8 cellular contexts compared by ENCODE assay signal in genomic region chr3:10551821-10552630, GRCh38. TPM values are rescaled to one million over a fixed set of nuclear protein-coding genes. Genes with fewer than 3 reads are reported as not detected.
DNase-seq lines count a peak whose midpoint lies in the region; ATAC-seq and TF ChIP-seq lines count a peak whose summit lies in the region.

No MANE protein-coding gene starts in this region.

- ATAC-seq in GM21737 (IDR thresholded peaks at IDR 0.05; ENCODE audit: unreplicated experiment): peak; percentile 53
- no peak for ATAC-seq in GM23338

- H3K27ac ChIP-seq in SJSA1: 0 out of 2 replicates have a peak overlapping the region, but pooled peaks have one; percentile 8
- H3K27ac ChIP-seq in GM23338 (ENCODE audit: low read depth): no peak overlapping the region

- H3K9me3 ChIP-seq in SJSA1 (replicated peaks): no peaks in the 10 kb centered on the region

- H3K9me3 Mint-ChIP-seq in GM23338: no peaks in the 10 kb centered on the region

- no peaks in the 10 kb centered on the region for H3F3A ChIP-seq in GM23338 (replicated peaks; ENCODE audit: low read depth)

- no peaks in the 10 kb centered on the region for H3K27me3 ChIP-seq in SJSA1 (replicated peaks)
- no peaks in the 10 kb centered on the region for H3K27me3 ChIP-seq in GM23338 (ENCODE audit: insufficient read depth)

- no peaks in the 10 kb centered on the region for H3K36me3 Mint-ChIP-seq in GM23338 (ENCODE audit: low read depth)

- peak; percentile 47 to 61 for DNase-seq in SJSA1 (ENCODE audit: low read depth in 1 of 2, low spot score in 2 of 2)
- peak; percentile 72 for DNase-seq in activated gamma-delta T cell treated with Interleukin-2 at 50 U/mL for 16 hours
- DNase-seq in iris pigment epithelial cell (ENCODE audit: low read depth): peak; percentile 25
- peak; percentile 60 to 65 for DNase-seq in stimulated activated CD8-positive, alpha-beta memory T cell treated with anti-CD3 and anti-CD28 coated beads, Interleukin-2, amount 100 ng/mL, for 1 hour (ENCODE audit: low read depth in 2 of 2)
- no peak for DNase-seq in cerebellar nuclear complex (lab: John Stamatoyannopoulos, UW)
- no peak for DNase-seq in dermis blood vessel endothelial cell
- no peak for DNase-seq in GM23338 (ENCODE audit: low spot score)

- no peak overlapping the region for H3K4me3 Mint-ChIP-seq in GM23338

- H3K27me3 Mint-ChIP-seq in GM23338 (ENCODE audit: insufficient read depth, low read depth, poor library complexity): peaks cover 5% of the 10 kb centered on the region

- peaks cover 13% of the 10 kb centered on the region; the same call in 2 of the 3 replicates for H3K4me1 Mint-ChIP-seq in GM23338

- no peaks in the 10 kb centered on the region for H3K36me3 ChIP-seq in SJSA1
- no peaks in the 10 kb centered on the region for H3K36me3 ChIP-seq in GM23338 (ENCODE audit: insufficient read depth)

- no peak overlapping the region for H3K4me2 ChIP-seq in GM23338

- peaks cover 10% of the 10 kb centered on the region for H3K4me1 ChIP-seq in SJSA1 (replicated peaks)
- peaks cover 3% of the 10 kb centered on the region; the same call in 1 of the 2 replicates for H3K4me1 ChIP-seq in GM23338 (ENCODE audit: insufficient read depth)

- H3K27ac Mint-ChIP-seq in GM23338: no peak overlapping the region

- H3K9me2 ChIP-seq in GM23338 (ENCODE audit: insufficient read depth): no peaks in the 10 kb centered on the region

- H3K4me3 ChIP-seq in SJSA1 (no peak overlapping the region), GM23338 (no peak overlapping the region)

- no peaks in the 10 kb centered on the region for H4K20me1 ChIP-seq in GM23338 (replicated peaks; ENCODE audit: insufficient read depth)

- H2AFZ ChIP-seq in GM23338: no peak overlapping the region

- H3K79me2 ChIP-seq in GM23338 (replicated peaks; ENCODE audit: insufficient read depth): no peaks in the 10 kb centered on the region

- TF ChIP-seq CTCF in GM23338 (conservative IDR thresholded peaks at IDR 0.05; ENCODE audit: low read depth in 2 of 2): no peak

TF ChIP-seq in GM23338, 12 proteins besides CTCF, POLR2A, EP300 and RAD21:
- TF ChIP-seq EZH2phosphoT487 (IDR thresholded peaks at IDR 0.05; ENCODE audit: unreplicated experiment): no peak
- no peak for TF ChIP-seq CREB1 (CRISPR knock-in tag; IDR thresholded peaks at IDR 0.05; ENCODE audit: low read depth)
- no peak for TF ChIP-seq ZNF114 (CRISPR knock-in tag; IDR thresholded peaks at IDR 0.05)
- TF ChIP-seq, protein P1, sequence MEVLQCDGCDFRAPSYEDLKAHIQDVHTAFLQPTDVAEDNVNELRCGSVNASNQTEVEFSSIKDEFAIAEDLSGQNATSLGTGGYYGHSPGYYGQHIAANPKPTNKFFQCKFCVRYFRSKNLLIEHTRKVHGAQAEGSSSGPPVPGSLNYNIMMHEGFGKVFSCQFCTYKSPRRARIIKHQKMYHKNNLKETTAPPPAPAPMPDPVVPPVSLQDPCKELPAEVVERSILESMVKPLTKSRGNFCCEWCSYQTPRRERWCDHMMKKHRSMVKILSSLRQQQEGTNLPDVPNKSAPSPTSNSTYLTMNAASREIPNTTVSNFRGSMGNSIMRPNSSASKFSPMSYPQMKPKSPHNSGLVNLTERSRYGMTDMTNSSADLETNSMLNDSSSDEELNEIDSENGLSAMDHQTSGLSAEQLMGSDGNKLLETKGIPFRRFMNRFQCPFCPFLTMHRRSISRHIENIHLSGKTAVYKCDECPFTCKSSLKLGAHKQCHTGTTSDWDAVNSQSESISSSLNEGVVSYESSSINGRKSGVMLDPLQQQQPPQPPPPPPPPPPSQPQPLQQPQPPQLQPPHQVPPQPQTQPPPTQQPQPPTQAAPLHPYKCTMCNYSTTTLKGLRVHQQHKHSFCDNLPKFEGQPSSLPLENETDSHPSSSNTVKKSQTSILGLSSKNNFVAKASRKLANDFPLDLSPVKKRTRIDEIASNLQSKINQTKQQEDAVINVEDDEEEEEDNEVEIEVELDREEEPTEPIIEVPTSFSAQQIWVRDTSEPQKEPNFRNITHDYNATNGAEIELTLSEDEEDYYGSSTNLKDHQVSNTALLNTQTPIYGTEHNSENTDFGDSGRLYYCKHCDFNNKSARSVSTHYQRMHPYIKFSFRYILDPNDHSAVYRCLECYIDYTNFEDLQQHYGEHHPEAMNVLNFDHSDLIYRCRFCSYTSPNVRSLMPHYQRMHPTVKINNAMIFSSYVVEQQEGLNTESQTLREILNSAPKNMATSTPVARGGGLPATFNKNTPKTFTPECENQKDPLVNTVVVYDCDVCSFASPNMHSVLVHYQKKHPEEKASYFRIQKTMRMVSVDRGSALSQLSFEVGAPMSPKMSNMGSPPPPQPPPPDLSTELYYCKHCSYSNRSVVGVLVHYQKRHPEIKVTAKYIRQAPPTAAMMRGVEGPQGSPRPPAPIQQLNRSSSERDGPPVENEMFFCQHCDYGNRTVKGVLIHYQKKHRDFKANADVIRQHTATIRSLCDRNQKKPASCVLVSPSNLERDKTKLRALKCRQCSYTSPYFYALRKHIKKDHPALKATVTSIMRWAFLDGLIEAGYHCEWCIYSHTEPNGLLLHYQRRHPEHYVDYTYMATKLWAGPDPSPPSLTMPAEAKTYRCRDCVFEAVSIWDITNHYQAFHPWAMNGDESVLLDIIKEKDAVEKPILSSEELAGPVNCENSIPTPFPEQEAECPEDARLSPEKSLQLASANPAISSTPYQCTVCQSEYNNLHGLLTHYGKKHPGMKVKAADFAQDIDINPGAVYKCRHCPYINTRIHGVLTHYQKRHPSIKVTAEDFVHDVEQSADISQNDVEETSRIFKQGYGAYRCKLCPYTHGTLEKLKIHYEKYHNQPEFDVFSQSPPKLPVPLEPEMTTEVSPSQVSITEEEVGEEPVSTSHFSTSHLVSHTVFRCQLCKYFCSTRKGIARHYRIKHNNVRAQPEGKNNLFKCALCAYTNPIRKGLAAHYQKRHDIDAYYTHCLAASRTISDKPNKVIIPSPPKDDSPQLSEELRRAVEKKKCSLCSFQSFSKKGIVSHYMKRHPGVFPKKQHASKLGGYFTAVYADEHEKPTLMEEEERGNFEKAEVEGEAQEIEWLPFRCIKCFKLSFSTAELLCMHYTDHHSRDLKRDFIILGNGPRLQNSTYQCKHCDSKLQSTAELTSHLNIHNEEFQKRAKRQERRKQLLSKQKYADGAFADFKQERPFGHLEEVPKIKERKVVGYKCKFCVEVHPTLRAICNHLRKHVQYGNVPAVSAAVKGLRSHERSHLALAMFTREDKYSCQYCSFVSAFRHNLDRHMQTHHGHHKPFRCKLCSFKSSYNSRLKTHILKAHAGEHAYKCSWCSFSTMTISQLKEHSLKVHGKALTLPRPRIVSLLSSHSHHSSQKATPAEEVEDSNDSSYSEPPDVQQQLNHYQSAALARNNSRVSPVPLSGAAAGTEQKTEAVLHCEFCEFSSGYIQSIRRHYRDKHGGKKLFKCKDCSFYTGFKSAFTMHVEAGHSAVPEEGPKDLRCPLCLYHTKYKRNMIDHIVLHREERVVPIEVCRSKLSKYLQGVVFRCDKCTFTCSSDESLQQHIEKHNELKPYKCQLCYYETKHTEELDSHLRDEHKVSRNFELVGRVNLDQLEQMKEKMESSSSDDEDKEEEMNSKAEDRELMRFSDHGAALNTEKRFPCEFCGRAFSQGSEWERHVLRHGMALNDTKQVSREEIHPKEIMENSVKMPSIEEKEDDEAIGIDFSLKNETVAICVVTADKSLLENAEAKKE (CRISPR knock-in tag; IDR thresholded peaks at IDR 0.05): no peak
- no peak for TF ChIP-seq POLR2AphosphoS5 (IDR thresholded peaks at IDR 0.05; ENCODE audit: low read depth)
- no peak for TF ChIP-seq JUNB (IDR thresholded peaks at IDR 0.05; ENCODE audit: unreplicated experiment)

RNA-seq across cellular contexts. Expression of gene ATP2B2, which starts 46.6 kb away (rescaled TPM):
- not detected in 2 replicates for total RNA-seq in SJSA1 (2014; rRNA removed; shearing (Covaris generic))
- total RNA-seq in dermis blood vessel endothelial cell: not detected in 2 replicates
- 0.35 and 0.63 TPM in 2 replicates for total RNA-seq in GM23338 (2014; rRNA removed; shearing (Covaris generic))
- polyA plus RNA-seq in GM23338 (2016; fragmentation: Nextera tagmentation; extraction: Ambion mirVana): 0.42 TPM in 1 of 2 replicates, not detected in the other

Comparison
In these comparisons a context has a peak if more than half of its experiments do, and no peak if none do; other contexts are left out.
1. DNase-seq: peak in SJSA1 (2 of 2), activated gamma-delta T cell treated with Interleukin-2 at 50 U/mL for 16 hours (single experiment), iris pigment epithelial cell (single experiment) and stimulated activated CD8-positive, alpha-beta memory T cell treated with anti-CD3 and anti-CD28 coated beads, Interleukin-2, amount 100 ng/mL, for 1 hour (2 of 2); none in cerebellar nuclear complex (0 of 2), dermis blood vessel endothelial cell (single experiment) and GM23338 (single experiment).